In the genomic region with DNA sequence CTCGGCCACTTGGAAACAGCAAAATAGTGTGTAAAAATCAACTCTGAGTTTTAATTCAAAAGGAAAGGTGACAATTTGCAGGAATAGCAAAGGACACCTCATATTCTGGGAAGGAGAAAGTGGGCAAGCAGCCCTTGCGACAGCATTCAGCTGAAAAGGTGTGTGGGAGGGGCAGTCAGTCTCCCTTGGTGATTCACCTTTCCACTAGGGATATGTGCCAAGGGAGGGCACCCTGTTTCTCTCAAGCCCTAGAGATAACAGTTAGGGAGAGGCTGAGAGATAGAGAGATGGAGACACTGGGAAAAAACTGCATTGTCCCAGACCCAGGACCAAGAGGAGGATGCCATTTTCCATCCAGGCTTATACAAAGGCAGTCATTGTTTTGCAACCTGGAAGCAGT, we compare ENCODE assay signal across 19 cellular contexts.
DNase-seq lines count a peak whose midpoint lies in the region; ATAC-seq and TF ChIP-seq lines count a peak whose summit lies in the region.
"Had no signal": no experiment of that assay in that cellular context is flagged by ENCODE, and none has a peak within 500 bp of the region (broad histone marks: within the 10 kb centered on the region; RNA-seq: fewer than 3 reads in every experiment).

No MANE protein-coding gene starts in this region.

- H3K4me2 ChIP-seq in mammary epithelial cell (ENCODE audit: insufficient read depth, low read depth, low read length) (no peak overlapping the region), PC-3 (ENCODE audit: low read length) (no peak overlapping the region)
- H3K4me2 ChIP-seq: A549 had no signal

- TF ChIP-seq POLR2A in breast epithelium (IDR thresholded peaks at IDR 0.05), result no peak

- no peaks in the 10 kb centered on the region for H3K4me1 ChIP-seq in breast epithelium
- peaks cover 6% of the 10 kb centered on the region for H3K4me1 ChIP-seq in mammary epithelial cell (ENCODE audit: insufficient read depth, low read length)
- H3K4me1 ChIP-seq in foreskin keratinocyte, result no peaks in the 10 kb centered on the region
- H3K4me1 ChIP-seq in PC-3 (ENCODE audit: insufficient read depth, low read length), result no peaks in the 10 kb centered on the region
- H3K4me1 ChIP-seq: A549 had no signal

- ATAC-seq in foreskin keratinocyte, result peak; percentile 42
- no peak for ATAC-seq in HG03460 (IDR thresholded peaks at IDR 0.05; ENCODE audit: unreplicated experiment)
- ATAC-seq in PC-3, result no peak
- ATAC-seq: A549 had no signal

- no peaks in the 10 kb centered on the region for H3K27me3 Mint-ChIP-seq in MCF 10A (ENCODE audit: insufficient read depth, unreplicated experiment)
- H3K27me3 Mint-ChIP-seq: CD4-positive, alpha-beta T cell had no signal

- no peak overlapping the region for H3K4me3 Mint-ChIP-seq in MCF 10A (ENCODE audit: unreplicated experiment)
- H3K4me3 Mint-ChIP-seq: CD4-positive, alpha-beta T cell; H9 had no signal

- CTCF ChIA-PET in MCF 10A (lab: Yijun Ruan, JAX), result interaction anchor here (0.6 kb wide), 1 partner anchor 409 kb away, joined by 3 read pairs; no protein-coding TSS in a partner anchor
- CTCF ChIA-PET in mammary epithelial cell (lab: Charles Lee; ENCODE audit: low non-redundant PET), result no interaction called here
- CTCF ChIA-PET in PC-3 (lab: Charles Lee), result no interaction called here

- H3K9me3 ChIP-seq in breast epithelium (peaks cover 15 to 27% of the 10 kb centered on the region in 2 donors), mammary epithelial cell (replicated peaks; ENCODE audit: insufficient read depth, low read length) (no peaks in the 10 kb centered on the region), PC-3 (ENCODE audit: low read length) (no peaks in the 10 kb centered on the region)
- H3K9me3 ChIP-seq: A549 had no signal

- in situ Hi-C loops in mammary epithelial cell (cut with MboI; ENCODE audit: low sequenced_read_pairs in 2 of 2), result no loop called here

- DNase-seq in MCF 10A (ENCODE audit: unreplicated experiment), result peak; percentile 60
- DNase-seq in breast epithelium (ENCODE audit: low spot score in 2 of 2), result no peak
- peak; percentile 54 for DNase-seq in mammary epithelial cell
- no peak for DNase-seq in foreskin keratinocyte
- no peak for DNase-seq in D341Med (ENCODE audit: low spot score)
- no peak for DNase-seq in PC-3
- DNase-seq: AML-193; Caco-2; CD4-positive, alpha-beta T cell; DMS153; DMS79; GDM1; GOT3 had no signal

- intact Hi-C loops in MCF 10A (cut with micrococcal nuclease) (no loop called here), breast epithelium (cut with DNase I; ENCODE audit: low total_unique reads) (no loop called here), mammary epithelial cell (cut with micrococcal nuclease) (no loop called here), PC-3 (cut with micrococcal nuclease) (no loop called here)

- H3K4me3 ChIP-seq in breast epithelium, result no peak overlapping the region
- no peak overlapping the region for H3K4me3 ChIP-seq in mammary epithelial cell (replicated peaks in 1 of 3; ENCODE audit: insufficient read depth in 1 of 3, low read depth in 2 of 3, low read length in 3 of 3)
- H3K4me3 ChIP-seq in PC-3 (ENCODE audit: low read length), result no peak overlapping the region
- H3K4me3 ChIP-seq: A549 had no signal

- no peak overlapping the region for H3K27ac ChIP-seq in breast epithelium
- H3K27ac ChIP-seq in mammary epithelial cell (ENCODE audit: insufficient read depth, low read depth, low read length), result no peak overlapping the region
- no peak overlapping the region for H3K27ac ChIP-seq in foreskin keratinocyte
- H3K27ac ChIP-seq in PC-3 (ENCODE audit: low read length), result no peak overlapping the region
- H3K27ac ChIP-seq: 22Rv1, A549, C4-2B, HL-60 had no signal

- no peaks in the 10 kb centered on the region for H3K36me3 ChIP-seq in breast epithelium
- no peaks in the 10 kb centered on the region for H3K36me3 ChIP-seq in mammary epithelial cell (ENCODE audit: insufficient read depth, low read length)
- H3K36me3 ChIP-seq in PC-3 (ENCODE audit: low read depth, low read length), result no peaks in the 10 kb centered on the region

- H3K9ac ChIP-seq in mammary epithelial cell (ENCODE audit: insufficient read depth, low read length) (no peak overlapping the region), PC-3 (ENCODE audit: low read length) (no peak overlapping the region)

- TF ChIP-seq CTCF in MCF 10A (IDR thresholded peaks at IDR 0.05; ENCODE audit: unreplicated experiment) (no peak), breast epithelium (IDR thresholded peaks at IDR 0.05) (no peak), mammary epithelial cell (conservative IDR thresholded peaks at IDR 0.05 in 1 of 2, IDR thresholded peaks at IDR 0.05 in 1 of 2; ENCODE audit: extremely low read depth in 1 of 2, insufficient read depth in 1 of 2, low read depth in 1 of 2, low read length in 2 of 2) (no peak), foreskin keratinocyte (conservative IDR thresholded peaks at IDR 0.05) (no peak), PC-3 (conservative IDR thresholded peaks at IDR 0.05; ENCODE audit: low read depth, low read length) (no peak)

- H4K20me1 ChIP-seq in mammary epithelial cell (ENCODE audit: insufficient read depth, low read length), result no peaks in the 10 kb centered on the region
- H4K20me1 ChIP-seq in PC-3 (ENCODE audit: low read length), result no peaks in the 10 kb centered on the region

- peaks cover 10% of the 10 kb centered on the region for H3K4me1 Mint-ChIP-seq in MCF 10A (ENCODE audit: insufficient read depth, unreplicated experiment)

- H3K27ac Mint-ChIP-seq in MCF 10A (ENCODE audit: low read depth, unreplicated experiment), result no peak overlapping the region
- H3K27ac Mint-ChIP-seq: CD4-positive, alpha-beta T cell; H9 had no signal

- 70% methylated on average over 2 of the region's 2 CpGs for WGBS in mammary epithelial cell (ENCODE audit: low coverage, missing lambda C conversion rate)

- H3K79me2 ChIP-seq in mammary epithelial cell (ENCODE audit: insufficient read depth, low read length) (no peaks in the 10 kb centered on the region), PC-3 (ENCODE audit: low read length) (no peaks in the 10 kb centered on the region)

- no peaks in the 10 kb centered on the region for H3F3A ChIP-seq in PC-3 (ENCODE audit: low read length, unreplicated experiment)

- no peaks in the 10 kb centered on the region for H3K9me2 ChIP-seq in PC-3 (replicated peaks; ENCODE audit: low read length)

- H3K9me3 Mint-ChIP-seq in MCF 10A (ENCODE audit: unreplicated experiment), result peaks cover 8% of the 10 kb centered on the region

- no TSS peak for BruUV-seq in MCF 10A (replicated peaks; lab: Mats Ljungman, UMichigan)
- no TSS peak for BruUV-seq in mammary epithelial cell (replicated peaks; lab: Mats Ljungman, UMichigan)
- BruUV-seq in PC-3 (replicated peaks; lab: Mats Ljungman, UMichigan), result no TSS peak

- dilution Hi-C loops in mammary epithelial cell (cut with HindIII; ENCODE audit: low sequenced_read_pairs), result no loop called here

- peaks cover 5% of the 10 kb centered on the region for H3K36me3 Mint-ChIP-seq in MCF 10A (ENCODE audit: insufficient read depth, unreplicated experiment)

- POLR2A ChIA-PET in MCF 10A (lab: Yijun Ruan, JAX) (interaction anchor here (3.3 kb wide), 1 partner anchor 24 kb away, joined by 10 read pairs; no protein-coding TSS in a partner anchor), PC-3 (lab: Charles Lee; ENCODE audit: unreplicated experiment) (no interaction called here)

- no peak overlapping the region for H2AFZ ChIP-seq in mammary epithelial cell (ENCODE audit: low read depth, low read length)
- no peak overlapping the region for H2AFZ ChIP-seq in PC-3 (ENCODE audit: low read length)

- H3K27me3 ChIP-seq in breast epithelium (no peaks in the 10 kb centered on the region), mammary epithelial cell (ENCODE audit: insufficient read depth, low read length) (no peaks in the 10 kb centered on the region), foreskin keratinocyte (no peaks in the 10 kb centered on the region), PC-3 (ENCODE audit: low read length) (no peaks in the 10 kb centered on the region)

Comparison
In these comparisons a context has a peak if more than half of its experiments do, and no peak if none do; other contexts are left out.
1. DNase-seq: peak in MCF 10A (single experiment) and mammary epithelial cell (single experiment); none in breast epithelium (0 of 2), foreskin keratinocyte (0 of 2), D341Med (single experiment) and PC-3 (single experiment).